ENCODE assay signal across 8 cellular contexts in the genomic region with DNA sequence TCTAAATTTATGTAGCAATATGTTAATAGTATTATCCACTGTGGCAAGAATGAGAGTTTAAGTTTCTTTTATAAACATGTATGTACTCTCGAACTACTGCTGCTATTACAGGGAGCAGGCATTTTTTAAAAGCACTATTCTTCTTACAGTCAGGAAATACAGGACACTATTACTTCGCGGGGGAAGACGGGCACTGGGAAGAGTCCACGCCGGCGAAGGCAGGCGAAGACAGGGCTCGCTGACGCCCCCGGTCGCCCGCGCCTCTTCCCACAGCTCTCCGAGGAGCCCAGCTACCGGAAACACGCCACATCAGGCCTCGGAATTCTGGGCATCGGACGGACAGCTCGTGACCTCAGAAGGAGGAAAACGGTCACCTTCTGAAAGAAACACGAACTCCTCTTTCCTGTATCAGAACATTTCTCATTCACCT.
DNase-seq lines count a peak whose midpoint lies in the region; ATAC-seq, FAIRE-seq and TF ChIP-seq lines count a peak whose summit lies in the region.

No MANE protein-coding gene starts in this region.

- peak; percentile 28 for TF ChIP-seq CTCF in endodermal cell (conservative IDR thresholded peaks at IDR 0.05)
- no peak for TF ChIP-seq CTCF in lung (IDR thresholded peaks at IDR 0.05; ENCODE audit: control extremely low read depth, extremely low read depth)
- no peak for TF ChIP-seq CTCF in suprapubic skin (IDR thresholded peaks at IDR 0.05)

- no peaks in the 10 kb centered on the region for H3K4me1 ChIP-seq in endodermal cell (ENCODE audit: control insufficient read depth, insufficient read depth, low read length)
- H3K4me1 ChIP-seq in lung (ENCODE audit: control insufficient read depth in 2 of 2, insufficient read depth in 2 of 2, low read length in 2 of 2) = no peaks in the 10 kb centered on the region
- peaks cover 11% of the 10 kb centered on the region for H3K4me1 ChIP-seq in suprapubic skin

- peak overlapping the region; percentile 90 for H3K4me3 Mint-ChIP-seq in endodermal cell

- H3K27me3 Mint-ChIP-seq in endodermal cell (ENCODE audit: insufficient read depth) = peaks cover 14% of the 10 kb centered on the region

- TF ChIP-seq POLR2A in H54 (IDR thresholded peaks at IDR 0.05; ENCODE audit: low read depth, low read length) = no peak; the same call in 1 of the 2 replicates
- no peak for TF ChIP-seq POLR2A in suprapubic skin (IDR thresholded peaks at IDR 0.05)

- DNase-seq in NCI-H510A (lab: John Stamatoyannopoulos, UW) = peak; percentile 54
- no peak for DNase-seq in NCI-H510A treated with DMSO at 0.1 percent for 48 hours (lab: John Stamatoyannopoulos, UW)
- peak; percentile 59 for DNase-seq in H54 (ENCODE audit: insufficient read length, low spot score)
- DNase-seq in MG63 = peak; percentile 82
- DNase-seq in SW480 (ENCODE audit: low spot score) = peak; percentile 88
- no peak for DNase-seq in endodermal cell
- DNase-seq in lung (ENCODE audit: low spot score) = peak; percentile 78
- peak; percentile 88 for DNase-seq in suprapubic skin (ENCODE audit: low spot score in 2 of 2)

- peak overlapping the region; percentile 99 for H3K27ac Mint-ChIP-seq in endodermal cell

- H3K36me3 Mint-ChIP-seq in endodermal cell (ENCODE audit: low read depth) = peaks cover 2% of the 10 kb centered on the region

- no peaks in the 10 kb centered on the region for H3K36me3 ChIP-seq in MG63
- H3K36me3 ChIP-seq in endodermal cell (ENCODE audit: control insufficient read depth, insufficient read depth, low read length) = no peaks in the 10 kb centered on the region
- H3K36me3 ChIP-seq in lung (ENCODE audit: control insufficient read depth in 2 of 2, insufficient read depth in 2 of 2, low read length in 2 of 2) = no peaks in the 10 kb centered on the region
- H3K36me3 ChIP-seq in suprapubic skin = no peaks in the 10 kb centered on the region

- peaks cover 7% of the 10 kb centered on the region for H3K9me3 Mint-ChIP-seq in endodermal cell

- no peaks in the 10 kb centered on the region; the same call in 1 of the 2 replicates for H3K9me3 ChIP-seq in MG63
- H3K9me3 ChIP-seq in endodermal cell (ENCODE audit: control insufficient read depth, low read length) = peaks cover 11% of the 10 kb centered on the region
- no peaks in the 10 kb centered on the region for H3K9me3 ChIP-seq in lung (ENCODE audit: control insufficient read depth in 2 of 2, insufficient read depth in 1 of 2, low read length in 1 of 2)
- no peaks in the 10 kb centered on the region for H3K9me3 ChIP-seq in suprapubic skin

- peak overlapping the region; percentile 68 for H3K9ac ChIP-seq in endodermal cell (ENCODE audit: extremely low read depth, low read length, poor library complexity, severe bottlenecking)

- 2 to 3% methylated on average over 8 to 23 of the region's 23 CpGs for WGBS in endodermal cell (ENCODE audit: insufficient coverage in 1 of 2, insufficient read length in 1 of 2), 2 experiments
- 0 to 1% methylated on average over 23 of the region's 23 CpGs for WGBS in lung, 2 donors
- WGBS in suprapubic skin = under 1% methylated on average over 23 of the region's 23 CpGs

- H3K4me3 ChIP-seq in MG63 (peak overlapping the region; percentile 70), endodermal cell (ENCODE audit: low read length) (peak overlapping the region; percentile 89), lung (peak overlapping the region; percentile 83), suprapubic skin (peak overlapping the region; percentile 70)

- TF ChIP-seq EP300 in suprapubic skin (IDR thresholded peaks at IDR 0.05) = no peak

- H3K27me3 ChIP-seq in MG63 = no peaks in the 10 kb centered on the region
- H3K27me3 ChIP-seq in endodermal cell (ENCODE audit: control insufficient read depth, insufficient read depth, low read length, poor library complexity, severe bottlenecking) = peaks cover 5% of the 10 kb centered on the region
- no peaks in the 10 kb centered on the region for H3K27me3 ChIP-seq in lung (ENCODE audit: control insufficient read depth, insufficient read depth)
- H3K27me3 ChIP-seq in suprapubic skin = no peaks in the 10 kb centered on the region

- H3K4me1 Mint-ChIP-seq in endodermal cell = no peaks in the 10 kb centered on the region

- peak; percentile 29 for ATAC-seq in lung (ENCODE audit: insufficient read depth, low FRiP score)

- H3K27ac ChIP-seq in endodermal cell (ENCODE audit: low read depth, low read length) = peak overlapping the region; percentile 90
- peak overlapping the region; percentile 88 to 97 for H3K27ac ChIP-seq in lung (ENCODE audit: low read depth in 1 of 2, low read length in 1 of 2)
- peak overlapping the region; percentile 98 for H3K27ac ChIP-seq in suprapubic skin

- no peak for FAIRE-seq in H54 (lab: Jason Lieb, UNC)

Comparison
In these comparisons a context has a peak if more than half of its experiments do, and no peak if none do; other contexts are left out.
1. DNase-seq: peak in NCI-H510A (single experiment), H54 (single experiment), MG63 (single experiment), SW480 (single experiment), lung (single experiment) and suprapubic skin (2 of 2); none in NCI-H510A treated with DMSO at 0.1 percent for 48 hours (single experiment) and endodermal cell (single experiment).
2. Peak in every context shown above with its lines, with median percentiles within 50 percentile points of each other: H3K4me3 ChIP-seq and H3K27ac ChIP-seq.